In the genomic region with DNA sequence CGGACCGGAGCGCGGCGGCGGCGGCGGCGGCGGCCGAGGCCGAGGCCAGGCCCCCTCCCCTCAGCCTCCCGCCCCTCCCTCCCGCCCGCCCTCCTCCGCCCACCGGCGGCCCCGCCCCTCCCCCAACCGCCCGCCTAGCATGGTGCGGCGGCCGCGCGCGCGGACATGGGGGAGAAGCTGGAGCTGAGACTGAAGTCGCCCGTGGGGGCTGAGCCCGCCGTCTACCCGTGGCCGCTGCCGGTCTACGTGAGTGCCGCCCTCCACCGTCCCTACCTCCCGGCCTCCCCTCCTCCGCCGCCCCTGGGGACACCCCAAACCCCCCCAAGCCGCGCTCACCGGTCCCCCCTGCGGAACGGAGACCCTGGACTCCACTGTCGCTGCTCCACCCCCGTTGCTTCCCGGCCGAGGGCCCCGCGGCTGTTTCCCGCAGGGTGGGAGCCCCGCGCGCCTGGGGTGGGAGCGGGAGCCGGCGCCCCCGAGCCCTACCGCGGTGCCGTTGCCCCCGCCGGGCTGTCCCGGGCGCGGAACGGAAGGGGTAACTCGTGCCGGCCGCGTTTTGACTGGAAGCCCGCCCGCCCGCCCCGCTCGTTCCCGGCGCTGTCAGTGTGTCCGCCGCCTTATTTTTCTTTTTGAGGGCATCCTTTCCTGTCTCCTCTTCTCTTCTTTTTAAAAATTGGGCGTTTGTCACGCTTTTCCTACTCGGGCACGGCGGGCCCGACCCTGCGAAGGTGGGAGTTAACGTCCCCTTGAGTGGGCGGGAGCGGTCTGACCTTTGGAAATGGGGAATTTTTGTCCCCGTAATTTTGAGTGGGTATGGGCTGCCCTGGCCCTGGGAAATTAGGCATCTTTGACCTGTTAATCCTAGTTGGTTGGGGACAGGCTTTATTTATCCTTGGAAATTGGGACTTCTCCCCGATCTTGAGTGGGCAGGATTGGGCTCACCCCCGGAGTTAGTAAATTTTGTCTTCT, we compare ENCODE assay signal across 8 cellular contexts. TPM values are rescaled to one million over a fixed set of nuclear protein-coding genes. Genes with fewer than 3 reads are reported as not detected.
DNase-seq lines count a peak whose midpoint lies in the region; ATAC-seq and TF ChIP-seq lines count a peak whose summit lies in the region.

No MANE protein-coding gene starts in this region.

- no peaks in the 10 kb centered on the region for H3K36me3 ChIP-seq in CD8-positive, alpha-beta memory T cell (ENCODE audit: insufficient read depth, low read length)
- H3K36me3 ChIP-seq in SU-DHL-6 (ENCODE audit: low read length) = no peaks in the 10 kb centered on the region
- H3K36me3 ChIP-seq in duodenal mucosa (ENCODE audit: control insufficient read depth in 1 of 2, insufficient read depth in 2 of 2, low read length in 2 of 2) = no peaks in the 10 kb centered on the region
- H3K36me3 ChIP-seq in mucosa of descending colon (ENCODE audit: low read depth) = no peaks in the 10 kb centered on the region
- no peaks in the 10 kb centered on the region for H3K36me3 ChIP-seq in urinary bladder (ENCODE audit: insufficient read depth)

- H2AFZ ChIP-seq in SU-DHL-6 (ENCODE audit: low read depth, low read length, severe bottlenecking) = peak overlapping the region; percentile 71

- intact Hi-C loops in mucosa of descending colon (cut with DNase I, micrococcal nuclease) = no loop called here

- H3K9me2 ChIP-seq in SU-DHL-6 (replicated peaks; ENCODE audit: insufficient read depth, low read length) = no peaks in the 10 kb centered on the region

- peak overlapping the region; percentile 73 for H3K27ac ChIP-seq in CD8-positive, alpha-beta memory T cell (ENCODE audit: low read depth, low read length)
- H3K27ac ChIP-seq in SU-DHL-6 (ENCODE audit: low read depth, low read length) (peak overlapping the region; percentile 82), duodenal mucosa (ENCODE audit: low read depth, low read length) (peak overlapping the region; percentile 93), urinary bladder (ENCODE audit: low read depth) (peak overlapping the region; percentile 92)

- no peaks in the 10 kb centered on the region for H3K27me3 Mint-ChIP-seq in CD8-positive, alpha-beta memory T cell

- no peaks in the 10 kb centered on the region for H3K27me3 ChIP-seq in CD8-positive, alpha-beta memory T cell (ENCODE audit: insufficient read depth, low read length, poor library complexity, severe bottlenecking)
- no peaks in the 10 kb centered on the region for H3K27me3 ChIP-seq in SU-DHL-6 (ENCODE audit: low read length)
- H3K27me3 ChIP-seq in duodenal mucosa (ENCODE audit: control insufficient read depth in 1 of 2, insufficient read depth in 2 of 2, low read length in 2 of 2) = no peaks in the 10 kb centered on the region

- H3K9me3 ChIP-seq in CD8-positive, alpha-beta memory T cell (ENCODE audit: low read length) = no peaks in the 10 kb centered on the region
- H3K9me3 ChIP-seq in SU-DHL-6 (ENCODE audit: insufficient read depth, low read length) = no peaks in the 10 kb centered on the region
- H3K9me3 ChIP-seq in duodenal mucosa (ENCODE audit: control insufficient read depth in 1 of 2, low read length in 2 of 2) = no peaks in the 10 kb centered on the region
- H3K9me3 ChIP-seq in mucosa of descending colon = no peaks in the 10 kb centered on the region

- peaks cover 6% of the 10 kb centered on the region for H3F3A ChIP-seq in SU-DHL-6 (ENCODE audit: insufficient read depth)

- peak overlapping the region; percentile 85 to 98 (median 90) for H3K4me3 Mint-ChIP-seq in CD8-positive, alpha-beta memory T cell

- no peak for DNase-seq in CD8-positive, alpha-beta memory T cell
- DNase-seq in mucosa of descending colon = peak in 2 of 3 donors; percentile 27 to 81
- no peak for DNase-seq in HuH-7 (ENCODE audit: low spot score)

- H4K20me1 ChIP-seq in SU-DHL-6 (ENCODE audit: low read depth, low read length) = peaks cover 12% of the 10 kb centered on the region; the same call in 1 of the 2 replicates

- peak; percentile 0 for ATAC-seq in HG02623 (IDR thresholded peaks at IDR 0.05; ENCODE audit: unreplicated experiment)
- ATAC-seq in mucosa of descending colon = peak; percentile 29
- no peak for ATAC-seq in GM19463 (IDR thresholded peaks at IDR 0.05; ENCODE audit: unreplicated experiment)

- peak overlapping the region; percentile 29 to 94 (median 90) for H3K27ac Mint-ChIP-seq in CD8-positive, alpha-beta memory T cell

- POLR2A ChIA-PET in CD8-positive, alpha-beta memory T cell (lab: Charles Lee) = interaction anchor here (0.6 to 1.3 kb wide), 4 partner anchors 12 to 175 kb away, joined by 5 to 10 read pairs (median 7); partner anchors contain the start of gene AP3D1

- no peak for TF ChIP-seq CTCF in SU-DHL-6 (IDR thresholded peaks at IDR 0.05; ENCODE audit: insufficient read depth, low read length, poor library complexity, severe bottlenecking)
- TF ChIP-seq CTCF in mucosa of descending colon (IDR thresholded peaks at IDR 0.05) = no peak

- H3K4me2 ChIP-seq in SU-DHL-6 (ENCODE audit: low read depth, low read length, poor library complexity, severe bottlenecking) = peak overlapping the region; percentile 66

- H3K36me3 Mint-ChIP-seq in CD8-positive, alpha-beta memory T cell = peaks cover 0 to 3% (median 0%) of the 10 kb centered on the region in 3 donors

- CTCF ChIA-PET in CD8-positive, alpha-beta memory T cell (lab: Charles Lee) = interaction anchor here (1.1 kb wide), 1 partner anchor 12 kb away, joined by 3 read pairs; the partner anchor contains the start of gene AP3D1

- peaks cover 29 to 35% (median 30%) of the 10 kb centered on the region in 3 donors for H3K4me1 Mint-ChIP-seq in CD8-positive, alpha-beta memory T cell

- H3K9ac ChIP-seq in SU-DHL-6 (ENCODE audit: low read length) (peak overlapping the region; percentile 82), duodenal mucosa (ENCODE audit: low read depth in 1 of 2, low read length in 2 of 2) (peak overlapping the region; percentile 71 to 76)

- H3K4me3 ChIP-seq in CD8-positive, alpha-beta memory T cell (ENCODE audit: low read length) = peak overlapping the region; percentile 51
- peak overlapping the region; percentile 86 for H3K4me3 ChIP-seq in SU-DHL-6 (ENCODE audit: insufficient read depth, low read length, poor library complexity, severe bottlenecking)
- peak overlapping the region; percentile 74 to 78 for H3K4me3 ChIP-seq in duodenal mucosa (ENCODE audit: low read depth in 1 of 2, low read length in 2 of 2)
- H3K4me3 ChIP-seq in mucosa of descending colon = peak overlapping the region; percentile 94
- H3K4me3 ChIP-seq in urinary bladder (ENCODE audit: low read depth, low read length) = peak overlapping the region; percentile 99

- H3K79me2 ChIP-seq in SU-DHL-6 (ENCODE audit: insufficient read depth, low read length) = peaks cover 49% of the 10 kb centered on the region

- no peaks in the 10 kb centered on the region for H3K9me3 Mint-ChIP-seq in CD8-positive, alpha-beta memory T cell

- peaks cover 23% of the 10 kb centered on the region for H3K4me1 ChIP-seq in CD8-positive, alpha-beta memory T cell (ENCODE audit: insufficient read depth, low read length)
- peaks cover 29 to 38% of the 10 kb centered on the region in 2 donors for H3K4me1 ChIP-seq in duodenal mucosa (ENCODE audit: control insufficient read depth in 1 of 2, insufficient read depth in 2 of 2, low read length in 2 of 2)
- H3K4me1 ChIP-seq in mucosa of descending colon (ENCODE audit: low read depth) = peaks cover 40% of the 10 kb centered on the region
- H3K4me1 ChIP-seq in urinary bladder (ENCODE audit: insufficient read depth) = peaks cover 5% of the 10 kb centered on the region

- under 1% methylated on average over 91 of the region's 95 CpGs for WGBS in urinary bladder

RNA-seq across cellular contexts. Expression of gene DOT1L, which starts 0.6 kb away (rescaled TPM):
- total RNA-seq in CD8-positive, alpha-beta memory T cell = 10 to 100 TPM; 82.0 to 84.9 TPM
- polyA plus RNA-seq in CD8-positive, alpha-beta memory T cell = 1.2 TPM
- 10 to 100 TPM; 38.1 to 48.1 (median 44.5) TPM for total RNA-seq in mucosa of descending colon
- 5.3 TPM for total RNA-seq in urinary bladder
- polyA plus RNA-seq in urinary bladder = 6.7 TPM

RNA-seq across cellular contexts. Expression of gene AP3D1, which starts 12.9 kb away (rescaled TPM):
- total RNA-seq in CD8-positive, alpha-beta memory T cell = 10 to 100 TPM; 96.5 to 99.2 TPM
- polyA plus RNA-seq in CD8-positive, alpha-beta memory T cell = 44.2 TPM
- total RNA-seq in mucosa of descending colon (100 to 1,000 TPM; 103 to 120 (median 103) TPM), urinary bladder (48.9 TPM)
- 87.8 TPM for polyA plus RNA-seq in urinary bladder

Comparison
In these comparisons a context has a peak if more than half of its experiments do, and no peak if none do; other contexts are left out.
1. DNase-seq: peak in mucosa of descending colon (2 of 3); none in CD8-positive, alpha-beta memory T cell (0 of 5) and HuH-7 (single experiment).
2. Peak in every context shown above with its lines, with median percentiles within 50 percentile points of each other: H3K27ac ChIP-seq and H3K4me3 ChIP-seq.